Comparison of ENCODE assay signal across 17 cellular contexts in the genomic region with DNA sequence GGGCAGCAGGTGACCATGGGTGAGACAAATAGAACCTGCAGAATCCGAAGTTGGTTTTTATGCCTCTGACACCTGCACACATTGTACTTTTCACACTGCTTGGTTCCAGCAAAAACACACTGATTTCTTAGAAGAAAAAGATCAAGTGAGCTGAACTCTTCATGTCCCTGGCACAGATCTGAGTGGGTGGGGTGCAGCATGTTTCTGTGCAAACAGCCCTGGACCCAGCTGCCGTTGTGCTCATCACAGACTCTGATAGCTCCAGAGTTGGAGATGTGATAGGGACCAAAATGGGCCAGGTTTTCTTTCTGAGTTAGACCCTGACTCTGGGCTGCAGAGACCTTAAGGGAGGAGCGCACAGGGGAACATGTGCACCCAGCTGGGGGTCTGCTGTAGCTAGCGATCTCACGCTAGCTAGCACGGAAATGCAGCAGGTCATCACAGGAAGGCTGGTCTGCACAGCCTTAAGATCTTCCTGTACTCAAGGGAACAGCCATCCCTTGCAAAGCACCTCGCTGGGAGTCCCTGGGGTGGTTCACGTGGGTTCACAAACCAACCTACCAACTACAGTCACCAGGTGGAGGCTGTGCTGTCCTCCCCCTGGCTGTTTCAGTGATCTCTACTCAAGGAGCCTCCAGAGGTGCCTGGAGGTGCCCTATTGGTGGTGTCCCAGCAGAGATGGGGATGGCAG.
DNase-seq lines count a peak whose midpoint lies in the region; ATAC-seq and TF ChIP-seq lines count a peak whose summit lies in the region.
"Had no signal": no experiment of that assay in that cellular context is flagged by ENCODE, and none has a peak within 500 bp of the region (broad histone marks: within the 10 kb centered on the region; RNA-seq: fewer than 3 reads in every experiment).

No MANE protein-coding gene starts in this region.

- POLR2A ChIA-PET in activated CD4-positive, alpha-beta memory T cell treated with anti-CD3 and anti-CD28 coated beads, Interleukin-2, amount 10 ng/mL, durations not matched to agents 7 days and 5 days (lab: Charles Lee) = no interaction called here

- no peak overlapping the region for H3K27ac ChIP-seq in BLaER1 treated with 17β-estradiol and CSF1 and Interleukin-3, amounts not matched to agents 10 nM and 100 nM
- H3K27ac ChIP-seq in VCaP = peak overlapping the region; percentile 76; the same call in 1 of the 2 replicates
- H3K27ac ChIP-seq in sigmoid colon = no peak overlapping the region
- H3K27ac ChIP-seq: HL-60 had no signal

- ATAC-seq in HG03520 (IDR thresholded peaks at IDR 0.05; ENCODE audit: unreplicated experiment) = no peak
- ATAC-seq: CD8-positive, alpha-beta T cell; GM23338 had no signal

- no peak for TF ChIP-seq POLR2A in sigmoid colon (IDR thresholded peaks at IDR 0.05)

- in situ Hi-C loops in ACHN (cut with HindIII; ENCODE audit: low pct_ligation_motif_present, low pct_unique_long_range_greater_than_20kb, low sequenced_read_pairs) = no loop called here

- CTCF ChIA-PET in activated CD4-positive, alpha-beta memory T cell treated with anti-CD3 and anti-CD28 coated beads, Interleukin-2, amount 10 ng/mL, durations not matched to agents 7 days and 5 days (lab: Charles Lee) = no interaction called here

- H3K4me3 ChIP-seq in BLaER1 treated with 17β-estradiol and CSF1 and Interleukin-3, amounts not matched to agents 10 nM and 100 nM = no peak overlapping the region
- H3K4me3 ChIP-seq in sigmoid colon = no peak overlapping the region
- H3K4me3 ChIP-seq: GM23338 had no signal

- H3K9ac ChIP-seq in BLaER1 treated with 17β-estradiol and CSF1 and Interleukin-3, amounts not matched to agents 10 nM and 100 nM = no peak overlapping the region

- H3K27me3 Mint-ChIP-seq in activated CD4-positive, alpha-beta memory T cell treated with anti-CD3 and anti-CD28 coated beads, Interleukin-2, amount 10 ng/mL, durations not matched to agents 7 days and 5 days = peaks cover 4% of the 10 kb centered on the region

- intact Hi-C loops in sigmoid colon (cut with DNase I) = no loop called here

- H3K9me3 ChIP-seq in BLaER1 treated with 17β-estradiol and CSF1 and Interleukin-3, amounts not matched to agents 10 nM and 100 nM (replicated peaks in 1 of 11) = peaks cover 25 to 42% (median 38%) of the 10 kb centered on the region in 11 experiments
- peaks cover 0 to 7% (median 5%) of the 10 kb centered on the region in 4 donors for H3K9me3 ChIP-seq in sigmoid colon

- peak overlapping the region in 8 of 11 experiments; percentile 32 to 69 (median 58); a peak in 15 of 22 replicates for H3K4me2 ChIP-seq in BLaER1 treated with 17β-estradiol and CSF1 and Interleukin-3, amounts not matched to agents 10 nM and 100 nM
- H3K4me2 ChIP-seq: GM23338 had no signal

- H3K4me1 ChIP-seq in BLaER1 treated with 17β-estradiol and CSF1 and Interleukin-3, amounts not matched to agents 10 nM and 100 nM = peaks cover 0 to 15% (median 9%) of the 10 kb centered on the region in 10 experiments; a peak in 13 of 20 replicates
- no peaks in the 10 kb centered on the region for H3K4me1 ChIP-seq in sigmoid colon

- H3K4me3 Mint-ChIP-seq in activated CD4-positive, alpha-beta memory T cell treated with anti-CD3 and anti-CD28 coated beads, Interleukin-2, amount 10 ng/mL, durations not matched to agents 7 days and 5 days = no peak overlapping the region
- H3K4me3 Mint-ChIP-seq: B cell; CD8-positive, alpha-beta T cell; GM23338 had no signal

- no peaks in the 10 kb centered on the region for H3K36me3 ChIP-seq in BLaER1 treated with 17β-estradiol and CSF1 and Interleukin-3, amounts not matched to agents 10 nM and 100 nM
- no peaks in the 10 kb centered on the region for H3K36me3 ChIP-seq in sigmoid colon

- 59 to 60% methylated on average over 8 of the region's 8 CpGs for WGBS in sigmoid colon, 2 donors

- H4K20me1 ChIP-seq in BLaER1 treated with 17β-estradiol and CSF1 and Interleukin-3, amounts not matched to agents 10 nM and 100 nM = no peaks in the 10 kb centered on the region

- no peak overlapping the region for H3K27ac Mint-ChIP-seq in activated CD4-positive, alpha-beta memory T cell treated with anti-CD3 and anti-CD28 coated beads, Interleukin-2, amount 10 ng/mL, durations not matched to agents 7 days and 5 days
- H3K27ac Mint-ChIP-seq: B cell; CD8-positive, alpha-beta T cell; GM23338 had no signal

- H3K9me3 Mint-ChIP-seq in activated CD4-positive, alpha-beta memory T cell treated with anti-CD3 and anti-CD28 coated beads, Interleukin-2, amount 10 ng/mL, durations not matched to agents 7 days and 5 days = peaks cover 11% of the 10 kb centered on the region

- no peaks in the 10 kb centered on the region for H3K4me1 Mint-ChIP-seq in activated CD4-positive, alpha-beta memory T cell treated with anti-CD3 and anti-CD28 coated beads, Interleukin-2, amount 10 ng/mL, durations not matched to agents 7 days and 5 days
- H3K4me1 Mint-ChIP-seq: B cell had no signal

- no peak for TF ChIP-seq CTCF in VCaP (conservative IDR thresholded peaks at IDR 0.05)
- no peak for TF ChIP-seq CTCF in sigmoid colon (IDR thresholded peaks at IDR 0.05)

- no peaks in the 10 kb centered on the region for H3K36me3 Mint-ChIP-seq in activated CD4-positive, alpha-beta memory T cell treated with anti-CD3 and anti-CD28 coated beads, Interleukin-2, amount 10 ng/mL, durations not matched to agents 7 days and 5 days (ENCODE audit: low read depth)
- H3K36me3 Mint-ChIP-seq: CD8-positive, alpha-beta T cell had no signal

- peaks cover 0 to 6% (median 0%) of the 10 kb centered on the region in 11 experiments; a peak in 4 of 22 replicates for H3K27me3 ChIP-seq in BLaER1 treated with 17β-estradiol and CSF1 and Interleukin-3, amounts not matched to agents 10 nM and 100 nM
- peaks cover 0 to 19% (median 0%) of the 10 kb centered on the region in 3 donors for H3K27me3 ChIP-seq in sigmoid colon

- no peak for TF ChIP-seq EP300 in sigmoid colon (IDR thresholded peaks at IDR 0.05)

- DNase-seq in islet precursor cell (peak; percentile 16), sigmoid colon (peak; percentile 58), ACHN (no peak), globus pallidus (ENCODE audit: low spot score) (no peak)
- DNase-seq in activated CD4-positive, alpha-beta memory T cell treated with anti-CD3 and anti-CD28 coated beads, Interleukin-2, amount 10 ng/mL, durations not matched to agents 7 days and 5 days = no peak
- DNase-seq: DMS79 treated with DMSO at 0.1 percent for 48 hours, NCI-H1092, NCI-H187, NCI-H82, SIG-M5 had no signal

Comparison
In these comparisons a context has a peak if more than half of its experiments do, and no peak if none do; other contexts are left out.
1. DNase-seq: peak in islet precursor cell (single experiment) and sigmoid colon (single experiment); none in activated CD4-positive, alpha-beta memory T cell treated with anti-CD3 and anti-CD28 coated beads, Interleukin-2, amount 10 ng/mL, durations not matched to agents 7 days and 5 days (single experiment), ACHN (single experiment) and globus pallidus (single experiment).